7 cellular contexts compared by ENCODE assay signal in genomic region chr3:66971891-66972551, GRCh38. TPM values are rescaled to one million over a fixed set of nuclear protein-coding genes. Genes with fewer than 3 reads are reported as not detected.
DNase-seq lines count a peak whose midpoint lies in the region; ATAC-seq, FAIRE-seq and TF ChIP-seq lines count a peak whose summit lies in the region.

No MANE protein-coding gene starts in this region.

- TF ChIP-seq CTCF in astrocyte of the cerebellum (IDR thresholded peaks at IDR 0.05; ENCODE audit: low read depth, low read length, missing control alignments) (peak; percentile 88), gastrocnemius medialis (IDR thresholded peaks at IDR 0.05 in 4 of 5, conservative IDR thresholded peaks at IDR 0.05 in 1 of 5) (peak; percentile 56 to 85 (median 72))

- H3K4me3 ChIP-seq in astrocyte of the cerebellum (ENCODE audit: low read depth, low read length): peak overlapping the region; percentile 27
- peak overlapping the region; percentile 36 to 65 (median 41) for H3K4me3 ChIP-seq in gastrocnemius medialis

- H3K27me3 Mint-ChIP-seq in T-helper 2 cell treated with Interferon-gamma antibody and Interleukin-4, amounts not matched to agents 5 μg/mL and 100 μg/mL, for 36 hours (ENCODE audit: low read depth): peaks cover 7% of the 10 kb centered on the region

- intact Hi-C loops in gastrocnemius medialis (cut with DNase I; ENCODE audit: low total_unique reads): loop anchor here (1.0 kb wide), 2 partner anchors 65 to 1904 kb away; no protein-coding TSS in a partner anchor

- no peaks in the 10 kb centered on the region for H3K36me3 Mint-ChIP-seq in T-helper 2 cell treated with Interferon-gamma antibody and Interleukin-4, amounts not matched to agents 5 μg/mL and 100 μg/mL, for 36 hours (ENCODE audit: low read depth)

- H3K36me3 ChIP-seq in gastrocnemius medialis: no peaks in the 10 kb centered on the region

- no peaks in the 10 kb centered on the region for H3K9me3 ChIP-seq in gastrocnemius medialis

- no peak overlapping the region for H3K27ac Mint-ChIP-seq in T-helper 2 cell treated with Interferon-gamma antibody and Interleukin-4, amounts not matched to agents 5 μg/mL and 100 μg/mL, for 36 hours

- no peaks in the 10 kb centered on the region for H3K4me1 ChIP-seq in gastrocnemius medialis

- no peaks in the 10 kb centered on the region for H3K27me3 ChIP-seq in gastrocnemius medialis

- peak overlapping the region in 1 of 4 donors; percentile 36 for H3K27ac ChIP-seq in gastrocnemius medialis

- peaks cover 11% of the 10 kb centered on the region for H3K4me1 Mint-ChIP-seq in T-helper 2 cell treated with Interferon-gamma antibody and Interleukin-4, amounts not matched to agents 5 μg/mL and 100 μg/mL, for 36 hours (ENCODE audit: low read depth)

- peak; percentile 99 for ATAC-seq in HG02759 (IDR thresholded peaks at IDR 0.05; ENCODE audit: unreplicated experiment)
- ATAC-seq in gastrocnemius medialis: peak; percentile 89 to 99

- in situ Hi-C loops in astrocyte of the cerebellum (cut with HindIII; ENCODE audit: low sequenced_read_pairs): no loop called here
- in situ Hi-C loops in gastrocnemius medialis (cut with MboI; ENCODE audit: low sequenced_read_pairs in 4 of 4): loop anchor here in 3 of 4 donors (10.0 to 25.0 kb wide), 2 partner anchors 1913 to 1915 kb away; no protein-coding TSS in a partner anchor

- H3K9me3 Mint-ChIP-seq in T-helper 2 cell treated with Interferon-gamma antibody and Interleukin-4, amounts not matched to agents 5 μg/mL and 100 μg/mL, for 36 hours: no peaks in the 10 kb centered on the region

- DNase-seq in GM12891 (ENCODE audit: insufficient read length, low spot score): peak; percentile 52
- DNase-seq in NCI-H1105 (lab: John Stamatoyannopoulos, UW): peak; percentile 43
- DNase-seq in T-helper 2 cell treated with Interferon-gamma antibody and Interleukin-4, amounts not matched to agents 5 μg/mL and 100 μg/mL, for 36 hours (ENCODE audit: low spot score): peak; percentile 59
- peak; percentile 28 for DNase-seq in astrocyte of the cerebellum (ENCODE audit: low read depth)
- peak in 48 of 51 donors; percentile 1 to 71 (median 37) for DNase-seq in hypothalamus (lab: John Stamatoyannopoulos, UW)
- DNase-seq in gastrocnemius medialis: peak; percentile 38 to 63

- TF ChIP-seq POLR2A in GM12891 (IDR thresholded peaks at IDR 0.05; ENCODE audit: low read depth, low read length) (no peak), gastrocnemius medialis (IDR thresholded peaks at IDR 0.05) (no peak)

- peak; percentile 97 for FAIRE-seq in GM12891 (lab: Jason Lieb, UNC)

- H3K4me3 Mint-ChIP-seq in T-helper 2 cell treated with Interferon-gamma antibody and Interleukin-4, amounts not matched to agents 5 μg/mL and 100 μg/mL, for 36 hours: peak overlapping the region; percentile 75

TF ChIP-seq in GM12891, 5 proteins besides CTCF, POLR2A, EP300 and RAD21:
- TF ChIP-seq SPI1 (IDR thresholded peaks at IDR 0.05; ENCODE audit: low read depth, low read length) (no peak), PAX5 (IDR thresholded peaks at IDR 0.05; ENCODE audit: insufficient read depth, low read length, severe bottlenecking) (peak; percentile 54)

RNA-seq across cellular contexts. Expression of gene KBTBD8, which starts 26.1 kb away (rescaled TPM):
- polyA plus RNA-seq in GM12891 (2012; ENCODE audit: low read depth, missing spikeins): 4.4 TPM
- total RNA-seq in gastrocnemius medialis: 1 to 10 TPM; 1.1 to 8.0 (median 1.6) TPM
